Comparison of ENCODE assay signal across 8 cellular contexts in genomic region chr10:102678842-102679289, GRCh38. TPM values are rescaled to one million over a fixed set of nuclear protein-coding genes. Genes with fewer than 3 reads are reported as not detected.
DNase-seq lines count a peak whose midpoint lies in the region; ATAC-seq and TF ChIP-seq lines count a peak whose summit lies in the region.

No MANE protein-coding gene starts in this region.

- TF ChIP-seq CTCF in fibroblast of villous mesenchyme (IDR thresholded peaks at IDR 0.05; ENCODE audit: insufficient read depth, low read depth, low read length) (peak; percentile 83), neural crest cell (conservative IDR thresholded peaks at IDR 0.05) (peak; percentile 74)

- CTCF ChIA-PET in activated naive CD4-positive, alpha-beta T cell treated with anti-CD3 and anti-CD28 coated beads for 36 hours (lab: Charles Lee), result interaction anchor here (0.6 to 5.7 kb wide), 6 partner anchors 14 to 382 kb away, joined by 3 to 38 read pairs (median 4); partner anchors contain the start of genes ARL3 and SFXN2

- H3K9me3 Mint-ChIP-seq in neural crest cell, result no peaks in the 10 kb centered on the region
- no peaks in the 10 kb centered on the region for H3K9me3 Mint-ChIP-seq in activated naive CD4-positive, alpha-beta T cell treated with anti-CD3 and anti-CD28 coated beads for 36 hours

- no peak for ATAC-seq in GM18873 (IDR thresholded peaks at IDR 0.05; ENCODE audit: low FRiP score, unreplicated experiment)

- peak; percentile 90 for DNase-seq in ELF-1 (ENCODE audit: low read depth, low spot score)
- DNase-seq in LHCN-M2 (ENCODE audit: low read depth), result peak; percentile 81
- DNase-seq in SK-N-DZ (ENCODE audit: low spot score), result peak; percentile 86
- DNase-seq in fibroblast of villous mesenchyme (ENCODE audit: low read depth), result peak; percentile 81
- peak; percentile 84 for DNase-seq in neural crest cell (ENCODE audit: low read depth, low spot score)
- DNase-seq in germinal center (ENCODE audit: low spot score), result no peak
- no peak for DNase-seq in activated naive CD4-positive, alpha-beta T cell treated with anti-CD3 and anti-CD28 coated beads for 36 hours

- intact Hi-C loops in activated naive CD4-positive, alpha-beta T cell treated with anti-CD3 and anti-CD28 coated beads for 36 hours (cut with micrococcal nuclease), result no loop called here

- peaks cover 9% of the 10 kb centered on the region for H3K36me3 Mint-ChIP-seq in neural crest cell (ENCODE audit: low read depth)
- H3K36me3 Mint-ChIP-seq in activated naive CD4-positive, alpha-beta T cell treated with anti-CD3 and anti-CD28 coated beads for 36 hours (ENCODE audit: low read depth), result no peaks in the 10 kb centered on the region

- peak overlapping the region; percentile 76 for H3K4me3 Mint-ChIP-seq in neural crest cell
- H3K4me3 Mint-ChIP-seq in activated naive CD4-positive, alpha-beta T cell treated with anti-CD3 and anti-CD28 coated beads for 36 hours, result no peak overlapping the region

- H3K4me3 ChIP-seq in fibroblast of villous mesenchyme (ENCODE audit: low read depth, low read length), result no peak overlapping the region

- H3K27me3 Mint-ChIP-seq in neural crest cell (ENCODE audit: low read depth), result no peaks in the 10 kb centered on the region
- no peaks in the 10 kb centered on the region for H3K27me3 Mint-ChIP-seq in activated naive CD4-positive, alpha-beta T cell treated with anti-CD3 and anti-CD28 coated beads for 36 hours (ENCODE audit: low read depth)

- peak overlapping the region; percentile 80 for H3K27ac Mint-ChIP-seq in neural crest cell (ENCODE audit: unreplicated experiment)
- no peak overlapping the region for H3K27ac Mint-ChIP-seq in activated naive CD4-positive, alpha-beta T cell treated with anti-CD3 and anti-CD28 coated beads for 36 hours

- H3K4me1 Mint-ChIP-seq in neural crest cell, result peaks cover 74% of the 10 kb centered on the region
- H3K4me1 Mint-ChIP-seq in activated naive CD4-positive, alpha-beta T cell treated with anti-CD3 and anti-CD28 coated beads for 36 hours (ENCODE audit: low read depth), result peaks cover 41% of the 10 kb centered on the region

RNA-seq across cellular contexts. Expression of gene TRIM8, which starts 34.6 kb away (rescaled TPM):
- total RNA-seq in LHCN-M2 (2014; rRNA removed), result 135 and 136 TPM in 2 replicates
- polyA plus RNA-seq in LHCN-M2 (2012), result 155 TPM
- polyA plus RNA-seq in SK-N-DZ (2014; cell fraction: cytosol; rRNA removed), result 32.2 and 35.3 TPM in 2 replicates
- 24.5 and 41.7 TPM in 2 replicates for polyA plus RNA-seq in SK-N-DZ (2014; cell fraction: nucleus; rRNA removed)
- 116 and 119 TPM in 2 replicates for total RNA-seq in fibroblast of villous mesenchyme
- 76.9 and 82.8 TPM in 2 replicates for total RNA-seq in neural crest cell
- 10 to 100 TPM; 18.8 to 20.0 TPM for total RNA-seq in activated naive CD4-positive, alpha-beta T cell treated with anti-CD3 and anti-CD28 coated beads for 36 hours

RNA-seq across cellular contexts. Expression of gene ARL3, which starts 35.3 kb away (rescaled TPM):
- total RNA-seq in LHCN-M2 (2014; rRNA removed), result 8.3 and 10.3 TPM in 2 replicates
- polyA plus RNA-seq in LHCN-M2 (2012), result 27.6 TPM
- 18.1 and 18.2 TPM in 2 replicates for polyA plus RNA-seq in SK-N-DZ (2014; cell fraction: cytosol; rRNA removed)
- 11.4 and 12.1 TPM in 2 replicates for polyA plus RNA-seq in SK-N-DZ (2014; cell fraction: nucleus; rRNA removed)
- total RNA-seq in fibroblast of villous mesenchyme, result 5.5 and 6.0 TPM in 2 replicates
- 32.5 and 34.6 TPM in 2 replicates for total RNA-seq in neural crest cell
- 1 to 10 TPM; 3.9 TPM for total RNA-seq in activated naive CD4-positive, alpha-beta T cell treated with anti-CD3 and anti-CD28 coated beads for 36 hours

RNA-seq across cellular contexts. Expression of gene SFXN2, which starts 35.6 kb away (rescaled TPM):
- total RNA-seq in LHCN-M2 (2014; rRNA removed), result 2.2 and 3.4 TPM in 2 replicates
- polyA plus RNA-seq in LHCN-M2 (2012), result 3.7 TPM
- polyA plus RNA-seq in SK-N-DZ (2014; cell fraction: cytosol; rRNA removed), result 8.4 and 16.6 TPM in 2 replicates
- polyA plus RNA-seq in SK-N-DZ (2014; cell fraction: nucleus; rRNA removed), result 27.1 and 37.8 TPM in 2 replicates
- total RNA-seq in fibroblast of villous mesenchyme, result 2.9 and 3.5 TPM in 2 replicates
- total RNA-seq in neural crest cell, result 36.6 and 38.2 TPM in 2 replicates
- 1 to 10 TPM; 8.7 to 9.4 TPM for total RNA-seq in activated naive CD4-positive, alpha-beta T cell treated with anti-CD3 and anti-CD28 coated beads for 36 hours

Comparison
In these comparisons a context has a peak if more than half of its experiments do, and no peak if none do; other contexts are left out.
1. DNase-seq: peak in ELF-1 (single experiment), LHCN-M2 (single experiment), SK-N-DZ (single experiment), fibroblast of villous mesenchyme (single experiment) and neural crest cell (single experiment); none in germinal center (single experiment) and activated naive CD4-positive, alpha-beta T cell treated with anti-CD3 and anti-CD28 coated beads for 36 hours (single experiment).